ENCODE assay signal across 8 cellular contexts in the genomic region with DNA sequence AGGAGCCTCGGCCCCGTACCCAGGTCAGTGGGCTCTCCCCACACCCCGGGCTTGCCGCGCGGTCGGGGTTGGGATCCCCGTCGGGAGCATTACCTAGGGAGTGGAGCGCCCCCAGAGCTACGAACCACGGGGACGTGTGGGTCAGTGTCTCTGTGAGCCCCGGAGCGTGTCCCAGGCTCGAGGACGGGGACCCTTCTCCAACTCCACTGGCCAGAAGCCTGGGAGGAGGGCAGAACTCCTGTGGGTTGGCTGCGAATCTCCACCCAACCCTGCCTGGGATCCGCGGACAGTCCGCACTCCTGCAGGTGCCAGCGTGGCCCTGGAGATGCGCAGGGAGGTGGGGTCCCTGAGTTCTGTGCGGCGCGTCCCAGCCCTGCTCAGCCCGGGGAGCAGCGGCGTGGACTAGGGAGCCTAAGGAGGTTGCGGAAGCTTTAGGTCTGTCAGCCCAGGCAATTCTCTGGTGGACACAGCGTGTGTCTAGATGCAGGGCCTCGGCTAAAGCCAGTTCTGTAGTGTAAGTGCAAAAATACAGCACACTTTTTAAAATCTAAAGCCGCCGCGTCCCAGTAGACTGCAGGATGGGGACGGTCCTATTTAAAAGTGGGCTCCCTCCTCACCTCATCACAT. TPM values are rescaled to one million over a fixed set of nuclear protein-coding genes. Genes with fewer than 3 reads are reported as not detected.
A peak's percentile ranks its signal among the peaks of the same experiment; 100 is the strongest.
DNase-seq lines count a peak whose midpoint lies in the region; ATAC-seq and FAIRE-seq lines count a peak whose summit lies in the region.

No MANE protein-coding gene starts in this region.

- H3K9me3 ChIP-seq in iPS-18a (ENCODE audit: control insufficient read depth, low read depth, low read length) (no peaks in the 10 kb centered on the region), small intestine (ENCODE audit: control insufficient read depth, low read depth) (no peaks in the 10 kb centered on the region)

- H3K4me1 ChIP-seq in iPS-18a (ENCODE audit: control insufficient read depth, low read depth, low read length): peaks cover 11% of the 10 kb centered on the region
- peaks cover 0 to 3% of the 10 kb centered on the region in 2 donors for H3K4me1 ChIP-seq in small intestine (ENCODE audit: control insufficient read depth in 2 of 2, insufficient read depth in 1 of 2, low read depth in 1 of 2, low read length in 1 of 2)

- H3K27ac ChIP-seq in iPS-18a (ENCODE audit: low read length) (no peak overlapping the region), small intestine (ENCODE audit: low read depth in 1 of 2, low read length in 1 of 2) (peak overlapping the region; percentile 77 to 97)

- H3K36me3 ChIP-seq in iPS-18a (ENCODE audit: control insufficient read depth, low read depth, low read length) (no peaks in the 10 kb centered on the region), small intestine (ENCODE audit: control insufficient read depth in 2 of 2, insufficient read depth in 2 of 2, low read length in 2 of 2) (no peaks in the 10 kb centered on the region)

- FAIRE-seq in small intestine (lab: Jason Lieb, UNC): no peak

- 2 to 4% (median 3%) methylated on average over 34 to 36 of the region's 36 CpGs for WGBS in small intestine, 3 donors

- peaks cover 23% of the 10 kb centered on the region for H3K27me3 ChIP-seq in iPS-18a (ENCODE audit: control insufficient read depth, insufficient read depth, low read length)
- H3K27me3 ChIP-seq in small intestine (ENCODE audit: control insufficient read depth in 2 of 2, insufficient read depth in 2 of 2, low read length in 2 of 2): no peaks in the 10 kb centered on the region

- H3K4me3 ChIP-seq in iPS-18a (ENCODE audit: low read length): peak overlapping the region; percentile 62
- H3K4me3 ChIP-seq in small intestine (ENCODE audit: low read depth in 1 of 2, low read length in 2 of 2): peak overlapping the region; percentile 84 to 90

- ATAC-seq in GM19324 (IDR thresholded peaks at IDR 0.05; ENCODE audit: low FRiP score, unreplicated experiment) (peak; percentile 12), HG03159 (IDR thresholded peaks at IDR 0.05; ENCODE audit: unreplicated experiment) (no peak)

- DNase-seq in Ammon's horn (ENCODE audit: low spot score): peak; percentile 36
- peak; percentile 29 for DNase-seq in HuH-7.5 (ENCODE audit: low spot score)
- peak; percentile 26 for DNase-seq in astrocyte of the hippocampus (ENCODE audit: low read depth, low spot score)
- DNase-seq in small intestine: peak; percentile 39
- DNase-seq in LoVo (ENCODE audit: low spot score): no peak

- H3K9ac ChIP-seq in iPS-18a (ENCODE audit: low read length): peak overlapping the region; percentile 55

RNA-seq across cellular contexts. Expression of a gene that starts 0.4 kb away (rescaled TPM):
- polyA plus RNA-seq in small intestine: 10 to 100 TPM; 26.5 to 67.3 (median 57.6) TPM

RNA-seq across cellular contexts. Expression of a gene that starts 28.9 kb away (rescaled TPM):
- 1 to 10 TPM in 1 of 3 donors, under 1 TPM in 1, not detected in 1; 0.81 to 2.5 TPM for polyA plus RNA-seq in small intestine
